ENCODE assay signal across 28 cellular contexts in genomic region chr10:70683601-70684329, GRCh38. TPM values are rescaled to one million over a fixed set of nuclear protein-coding genes. Genes with fewer than 3 reads are reported as not detected.
DNase-seq lines count a peak whose midpoint lies in the region; ATAC-seq, FAIRE-seq and TF ChIP-seq lines count a peak whose summit lies in the region.
"Had no signal": no experiment of that assay in that cellular context is flagged by ENCODE, and none has a peak within 500 bp of the region (broad histone marks: within the 10 kb centered on the region; RNA-seq: fewer than 3 reads in every experiment).

No MANE protein-coding gene starts in this region.

- no peak overlapping the region for H3K4me3 ChIP-seq in Peyer's patch
- H3K4me3 ChIP-seq: GM12878, heart right ventricle, left ventricle myocardium inferior, prostate gland had no signal

- no peak for FAIRE-seq in RCC 7860 (lab: Jason Lieb, UNC)
- FAIRE-seq: bronchial epithelial cell, endothelial cell of umbilical vein, GM19239 had no signal

- H3K27ac ChIP-seq in Peyer's patch = peak overlapping the region in 2 of 4 donors; percentile 17 to 36
- H3K27ac ChIP-seq: heart right ventricle, left ventricle myocardium inferior, prostate gland, WERI-Rb-1 had no signal

- DNase-seq in activated T-cell treated with anti-CD3 and anti-CD28 coated beads, Interleukin-2, amount 50 U/mL, for 24 hours = no peak
- no peak for DNase-seq in activated T-cell treated with anti-CD3 and anti-CD28 coated beads, Interleukin-2, amount 50 U/mL, for 4 hours
- DNase-seq in Peyer's patch (no peak), RCC 7860 (ENCODE audit: low spot score) (no peak), NCI-H226 (no peak)
- DNase-seq: activated naive CD4-positive, alpha-beta T cell; AML-193; amniotic stem cell; dermis blood vessel endothelial cell; heart right ventricle; left ventricle myocardium inferior; NCI-H1105 treated with DMSO at 0.1 percent for 48 hours; NCI-H2081 treated with DMSO at 0.1 percent for 48 hours; NCI-H524; stimulated activated naive CD4-positive, alpha-beta T cell treated with Interleukin-2 at 50 U/mL for 16 hours; WERI-Rb-1 had no signal

- H3K4me1 ChIP-seq in Peyer's patch = peaks cover 0 to 5% (median 0%) of the 10 kb centered on the region in 4 donors
- H3K4me1 ChIP-seq: left ventricle myocardium inferior, prostate gland had no signal

- no peak for TF ChIP-seq POLR2A in Peyer's patch (IDR thresholded peaks at IDR 0.05)

- H3K27me3 ChIP-seq in Peyer's patch = no peaks in the 10 kb centered on the region
- H3K27me3 ChIP-seq: heart right ventricle had no signal

- ATAC-seq in activated T-cell treated with anti-CD3 and anti-CD28 coated beads, Interleukin-2, amount 50 U/mL, for 4 hours = no peak
- ATAC-seq in HG02885 (IDR thresholded peaks at IDR 0.05; ENCODE audit: poor library complexity, unreplicated experiment) = no peak
- ATAC-seq: SK-N-SH treated with all-trans-retinoic acid at 6 μM for 48 hours had no signal

- TF ChIP-seq CTCF in brain (conservative IDR thresholded peaks at IDR 0.05) = no peak
- TF ChIP-seq CTCF in nephron (IDR thresholded peaks at IDR 0.05; ENCODE audit: unreplicated experiment in 3 of 3) = no peak
- TF ChIP-seq CTCF in Peyer's patch (IDR thresholded peaks at IDR 0.05) = no peak

- no peaks in the 10 kb centered on the region for H3K9me3 ChIP-seq in Peyer's patch
- H3K9me3 ChIP-seq: heart right ventricle, left ventricle myocardium inferior, prostate gland had no signal

- peaks cover 5% of the 10 kb centered on the region for H3K4me1 Mint-ChIP-seq in activated T-cell treated with anti-CD3 and anti-CD28 coated beads, Interleukin-2, amount 50 U/mL, for 24 hours (ENCODE audit: low read depth)
- no peaks in the 10 kb centered on the region for H3K4me1 Mint-ChIP-seq in activated T-cell treated with anti-CD3 and anti-CD28 coated beads, Interleukin-2, amount 50 U/mL, for 4 hours (ENCODE audit: low read depth)
- H3K4me1 Mint-ChIP-seq in brain = peaks cover 53% of the 10 kb centered on the region
- peaks cover 65% of the 10 kb centered on the region for H3K4me1 Mint-ChIP-seq in nephron

- H3K4me3 Mint-ChIP-seq in activated T-cell treated with anti-CD3 and anti-CD28 coated beads, Interleukin-2, amount 50 U/mL, for 24 hours = no peak overlapping the region
- H3K4me3 Mint-ChIP-seq in activated T-cell treated with anti-CD3 and anti-CD28 coated beads, Interleukin-2, amount 50 U/mL, for 4 hours = no peak overlapping the region
- H3K4me3 Mint-ChIP-seq in brain = no peak overlapping the region
- no peak overlapping the region for H3K4me3 Mint-ChIP-seq in nephron
- H3K4me3 Mint-ChIP-seq: activated CD4-positive, alpha-beta memory T cell treated with anti-CD3 and anti-CD28 coated beads for 36 hours; T-helper 2 cell treated with Interferon-gamma antibody and Interleukin-4, amounts not matched to agents 5 μg/mL and 100 μg/mL, for 36 hours had no signal

- H3K36me3 ChIP-seq in Peyer's patch = no peaks in the 10 kb centered on the region
- H3K36me3 ChIP-seq: heart right ventricle, left ventricle myocardium inferior, prostate gland, WERI-Rb-1 had no signal

- no peaks in the 10 kb centered on the region for H3K27me3 Mint-ChIP-seq in activated T-cell treated with anti-CD3 and anti-CD28 coated beads, Interleukin-2, amount 50 U/mL, for 24 hours
- no peaks in the 10 kb centered on the region for H3K27me3 Mint-ChIP-seq in activated T-cell treated with anti-CD3 and anti-CD28 coated beads, Interleukin-2, amount 50 U/mL, for 4 hours (ENCODE audit: low read depth)
- H3K27me3 Mint-ChIP-seq in brain (no peaks in the 10 kb centered on the region), nephron (ENCODE audit: low read depth) (peaks cover 9% of the 10 kb centered on the region)
- H3K27me3 Mint-ChIP-seq: activated CD4-positive, alpha-beta memory T cell treated with anti-CD3 and anti-CD28 coated beads for 36 hours had no signal

- H3K36me3 Mint-ChIP-seq in activated T-cell treated with anti-CD3 and anti-CD28 coated beads, Interleukin-2, amount 50 U/mL, for 24 hours (ENCODE audit: low read depth) = no peaks in the 10 kb centered on the region
- H3K36me3 Mint-ChIP-seq in activated T-cell treated with anti-CD3 and anti-CD28 coated beads, Interleukin-2, amount 50 U/mL, for 4 hours (ENCODE audit: insufficient read depth) = no peaks in the 10 kb centered on the region
- H3K36me3 Mint-ChIP-seq in brain (peaks cover 6% of the 10 kb centered on the region), nephron (ENCODE audit: low read depth) (no peaks in the 10 kb centered on the region)
- H3K36me3 Mint-ChIP-seq: activated CD4-positive, alpha-beta memory T cell treated with anti-CD3 and anti-CD28 coated beads for 36 hours had no signal

- H3K27ac Mint-ChIP-seq in activated T-cell treated with anti-CD3 and anti-CD28 coated beads, Interleukin-2, amount 50 U/mL, for 24 hours = peak overlapping the region; percentile 11
- H3K27ac Mint-ChIP-seq in brain (peak overlapping the region in 4 of 5 experiments; percentile 52 to 83 (median 78)), nephron (peak overlapping the region; percentile 64 to 96 (median 92))
- H3K27ac Mint-ChIP-seq: activated CD4-positive, alpha-beta memory T cell treated with anti-CD3 and anti-CD28 coated beads for 36 hours; T-helper 2 cell treated with Interferon-gamma antibody and Interleukin-4, amounts not matched to agents 5 μg/mL and 100 μg/mL, for 36 hours had no signal

- H3K9me3 Mint-ChIP-seq in activated T-cell treated with anti-CD3 and anti-CD28 coated beads, Interleukin-2, amount 50 U/mL, for 24 hours = no peaks in the 10 kb centered on the region
- no peaks in the 10 kb centered on the region for H3K9me3 Mint-ChIP-seq in activated T-cell treated with anti-CD3 and anti-CD28 coated beads, Interleukin-2, amount 50 U/mL, for 4 hours
- peaks cover 0 to 9% (median 5%) of the 10 kb centered on the region in 5 experiments for H3K9me3 Mint-ChIP-seq in brain
- peaks cover 8% of the 10 kb centered on the region for H3K9me3 Mint-ChIP-seq in nephron
- H3K9me3 Mint-ChIP-seq: activated CD4-positive, alpha-beta memory T cell treated with anti-CD3 and anti-CD28 coated beads for 36 hours; T-helper 2 cell treated with Interferon-gamma antibody and Interleukin-4, amounts not matched to agents 5 μg/mL and 100 μg/mL, for 36 hours had no signal

RNA-seq across cellular contexts. Expression of gene ADAMTS14, which starts 11.5 kb away (rescaled TPM):
- under 1 TPM; 0.08 to 0.15 (median 0.14) TPM for total RNA-seq in activated T-cell treated with anti-CD3 and anti-CD28 coated beads, Interleukin-2, amount 50 U/mL, for 4 hours
- polyA plus RNA-seq in brain (ENCODE audit: insufficient read depth, low read depth, low replicate concordance) = 1.7 TPM
- 10 to 100 TPM in 1 of 4 donors, 1 to 10 TPM in 3; 2.3 to 10.7 (median 4.2) TPM for total RNA-seq in Peyer's patch
- total RNA-seq: A172; activated CD4-positive, alpha-beta memory T cell treated with anti-CD3 and anti-CD28 coated beads for 36 hours; endothelial cell of umbilical vein; GM12878 had no signal
- polyA plus RNA-seq: endothelial cell of umbilical vein had no signal

Comparison
In these comparisons a context has a peak if more than half of its experiments do, and no peak if none do; other contexts are left out.
1. H3K27ac Mint-ChIP-seq: peak in every context shown above with its lines; median percentile 92 in nephron; 78 in brain; 11 in activated T-cell treated with anti-CD3 and anti-CD28 coated beads, Interleukin-2, amount 50 U/mL, for 24 hours.